32 cellular contexts compared by ENCODE assay signal in the genomic region with DNA sequence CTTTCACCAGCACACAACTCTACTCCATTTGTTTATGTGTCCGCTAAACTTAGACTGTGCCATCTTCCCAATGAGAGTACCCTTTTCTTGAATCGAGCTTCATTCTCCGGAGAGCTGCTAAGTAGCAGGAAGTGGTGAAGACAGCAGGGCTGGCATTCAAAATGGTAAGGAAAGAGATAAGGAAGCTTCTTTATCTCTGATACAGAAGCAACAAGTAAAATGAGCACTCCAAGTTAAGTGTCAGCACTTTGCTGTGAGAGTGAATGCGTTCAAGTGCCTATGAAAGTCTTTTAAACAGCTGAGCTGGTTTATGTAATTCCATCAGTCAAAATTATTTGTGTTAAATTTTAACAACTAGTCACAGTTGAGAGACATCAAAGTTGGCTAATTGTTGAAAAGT.
"Had no signal": no experiment of that assay in that cellular context is flagged by ENCODE, and none has a peak within 500 bp of the region (broad histone marks: within the 10 kb centered on the region; RNA-seq: fewer than 3 reads in every experiment).

No MANE protein-coding gene starts in this region.

- H3K36me3 ChIP-seq: adrenal gland had no signal

- H3K9me3 ChIP-seq: adrenal gland, body of pancreas had no signal

- H3K4me3 ChIP-seq: adrenal gland, body of pancreas had no signal

- H3K27me3 ChIP-seq: adrenal gland, body of pancreas had no signal

- H3K4me1 ChIP-seq: adrenal gland, body of pancreas had no signal

- H3K27ac ChIP-seq: adrenal gland, body of pancreas, epithelial cell of prostate had no signal

- FAIRE-seq: colon, endometrium, endothelial cell of umbilical vein, frontal cortex had no signal

- DNase-seq: activated CD4-positive, alpha-beta memory T cell treated with anti-CD3 and anti-CD28 coated beads for 36 hours; activated CD4-positive, alpha-beta T cell treated with anti-CD3 and anti-CD28 coated beads for 36 hours; activated CD4-positive, alpha-beta T cell treated with anti-CD3 and anti-CD28 coated beads, Interleukin-2, amount 10 ng/mL, durations not matched to agents 24 days and 14 days; activated CD4-positive, CD25-positive, alpha-beta regulatory T cell; activated CD4-positive, CD25-positive, alpha-beta regulatory T cell treated with anti-CD3 and anti-CD28 coated beads, Interleukin-2, amount 50 U/mL, for 72 hours; activated CD8-positive, alpha-beta memory T cell treated with anti-CD3 and anti-CD28 coated beads, Interleukin-2, amount 10 ng/mL, durations not matched to agents 7 days and 5 days; activated CD8-positive, alpha-beta memory T cell treated with anti-CD3 and anti-CD28 coated beads, Interleukin-2, amount 50 U/mL, for 4 hours; activated CD8-positive, alpha-beta T cell treated with anti-CD3 and anti-CD28 coated beads, Interleukin-2, amount 10 ng/mL, durations not matched to agents 7 days and 5 days; activated effector memory CD4-positive, alpha-beta T cell treated with anti-CD3 and anti-CD28 coated beads, Interleukin-2, amount 50 U/mL, for 16 hours; activated naive CD4-positive, alpha-beta T cell treated with anti-CD3 and anti-CD28 coated beads for 36 hours; activated naive CD8-positive, alpha-beta T cell treated with anti-CD3 and anti-CD28 coated beads for 36 hours; activated naive CD8-positive, alpha-beta T cell treated with anti-CD3 and anti-CD28 coated beads, Interleukin-2, amount 50 U/mL, for 24 hours; activated T-cell treated with anti-CD3 and anti-CD28 coated beads, Interleukin-2, amount 50 U/mL, for 1 hour; activated T-cell treated with anti-CD3 and anti-CD28 coated beads, Interleukin-2, amount 50 U/mL, for 48 hours; adrenal gland; amygdala; aorta; body of pancreas; caudate nucleus; cortex of kidney; dermis blood vessel endothelial cell; effector CD4-positive, alpha-beta T cell; foreskin fibroblast; head of caudate nucleus; SW 1271; T-cell; T1000 had no signal
